ENCODE assay signal across 11 cellular contexts in genomic region chr5:171750316-171750788, GRCh38. TPM values are rescaled to one million over a fixed set of nuclear protein-coding genes. Genes with fewer than 3 reads are reported as not detected.
DNase-seq lines count a peak whose midpoint lies in the region; FAIRE-seq and TF ChIP-seq lines count a peak whose summit lies in the region.
"Had no signal": no experiment of that assay in that cellular context is flagged by ENCODE, and none has a peak within 500 bp of the region (broad histone marks: within the 10 kb centered on the region; RNA-seq: fewer than 3 reads in every experiment).

No MANE protein-coding gene starts in this region.

- H3K36me3 Mint-ChIP-seq in astrocyte (ENCODE audit: low read depth, unreplicated experiment), result no peaks in the 10 kb centered on the region

- H3K9ac ChIP-seq in astrocyte (ENCODE audit: low read length), result no peak overlapping the region

- peaks cover 17% of the 10 kb centered on the region for H3K27me3 Mint-ChIP-seq in astrocyte (ENCODE audit: low read depth, unreplicated experiment)

- H3K4me2 ChIP-seq in astrocyte (ENCODE audit: low read length), result no peak overlapping the region

- DNase-seq in 8988T, result peak; percentile 47
- DNase-seq in H7, result peak; percentile 79
- peak; percentile 10 for DNase-seq in astrocyte (ENCODE audit: low read depth)
- DNase-seq in iPS-NIHi11 (ENCODE audit: low spot score), result peak; percentile 69
- DNase-seq in retina, result no peak
- DNase-seq in suprapubic skin (ENCODE audit: low spot score in 2 of 2), result no peak
- DNase-seq in sigmoid colon, result no peak
- DNase-seq in NCI-H226, result no peak
- DNase-seq: activated T-cell treated with anti-CD3 and anti-CD28 coated beads, Interleukin-2, amount 50 U/mL, for 72 hours; NCI-H345 had no signal

- H3K4me1 Mint-ChIP-seq in astrocyte (ENCODE audit: low read depth, unreplicated experiment), result no peaks in the 10 kb centered on the region

- no peak for TF ChIP-seq CTCF in astrocyte (IDR thresholded peaks at IDR 0.05; ENCODE audit: insufficient read depth, low read depth, low read length)
- TF ChIP-seq CTCF in suprapubic skin (IDR thresholded peaks at IDR 0.05), result no peak
- TF ChIP-seq CTCF in sigmoid colon (IDR thresholded peaks at IDR 0.05), result no peak

- no peaks in the 10 kb centered on the region for H4K20me1 ChIP-seq in astrocyte (ENCODE audit: insufficient read depth, low read length)

- no peak overlapping the region for H3K4me3 Mint-ChIP-seq in astrocyte (ENCODE audit: unreplicated experiment)
- H3K4me3 Mint-ChIP-seq: activated T-cell treated with anti-CD3 and anti-CD28 coated beads, Interleukin-2, amount 50 U/mL, for 72 hours had no signal

- no peak overlapping the region for H3K4me3 ChIP-seq in H7 (ENCODE audit: insufficient read depth, low read depth, low read length)
- no peak overlapping the region for H3K4me3 ChIP-seq in astrocyte (ENCODE audit: insufficient read depth, low read depth, low read length)
- no peak overlapping the region for H3K4me3 ChIP-seq in suprapubic skin
- H3K4me3 ChIP-seq in sigmoid colon, result no peak overlapping the region

- H3K27me3 ChIP-seq in H7 (ENCODE audit: control insufficient read depth, insufficient read depth, low read length) (no peaks in the 10 kb centered on the region), astrocyte (ENCODE audit: insufficient read depth, low read length) (no peaks in the 10 kb centered on the region), suprapubic skin (no peaks in the 10 kb centered on the region), sigmoid colon (no peaks in the 10 kb centered on the region)

- H2AFZ ChIP-seq in astrocyte (ENCODE audit: low read depth, low read length), result peak overlapping the region; percentile 40

- FAIRE-seq in astrocyte (lab: Jason Lieb, UNC), result no peak

- H3K36me3 ChIP-seq in H7 (replicated peaks; ENCODE audit: control insufficient read depth, insufficient read depth, low read length) (no peaks in the 10 kb centered on the region), astrocyte (ENCODE audit: insufficient read depth, low read length) (no peaks in the 10 kb centered on the region), suprapubic skin (no peaks in the 10 kb centered on the region), sigmoid colon (no peaks in the 10 kb centered on the region)

- no peak for TF ChIP-seq EP300 in suprapubic skin (IDR thresholded peaks at IDR 0.05)
- no peak for TF ChIP-seq EP300 in sigmoid colon (IDR thresholded peaks at IDR 0.05)

- 45% methylated on average over 4 of the region's 6 CpGs for WGBS in suprapubic skin
- WGBS in sigmoid colon, 2 donors, result 73 to 84% methylated on average over 6 of the region's 6 CpGs

- TF ChIP-seq POLR2A in suprapubic skin (IDR thresholded peaks at IDR 0.05) (no peak), sigmoid colon (IDR thresholded peaks at IDR 0.05) (no peak)

- intact Hi-C loops in sigmoid colon (cut with DNase I), result no loop called here

- H3K9me3 ChIP-seq in astrocyte (ENCODE audit: insufficient read depth, low read depth, low read length) (no peaks in the 10 kb centered on the region), suprapubic skin (no peaks in the 10 kb centered on the region), sigmoid colon (no peaks in the 10 kb centered on the region)
- H3K9me3 ChIP-seq: Caco-2 had no signal

- H3K27ac Mint-ChIP-seq in astrocyte (ENCODE audit: unreplicated experiment), result no peak overlapping the region
- H3K27ac Mint-ChIP-seq: activated T-cell treated with anti-CD3 and anti-CD28 coated beads, Interleukin-2, amount 50 U/mL, for 72 hours had no signal

- H3K27ac ChIP-seq in astrocyte (ENCODE audit: low read depth, low read length) (no peak overlapping the region), suprapubic skin (no peak overlapping the region), sigmoid colon (no peak overlapping the region)

- peaks cover 2% of the 10 kb centered on the region for H3K9me3 Mint-ChIP-seq in astrocyte (ENCODE audit: unreplicated experiment)
- H3K9me3 Mint-ChIP-seq: activated T-cell treated with anti-CD3 and anti-CD28 coated beads, Interleukin-2, amount 50 U/mL, for 72 hours had no signal

- H3K4me1 ChIP-seq in astrocyte (ENCODE audit: insufficient read depth, low read length), result no peaks in the 10 kb centered on the region
- peaks cover 18% of the 10 kb centered on the region for H3K4me1 ChIP-seq in suprapubic skin
- peaks cover 0 to 6% (median 2%) of the 10 kb centered on the region in 4 donors for H3K4me1 ChIP-seq in sigmoid colon
- H3K4me1 ChIP-seq: Caco-2 had no signal

- H3K79me2 ChIP-seq in astrocyte (ENCODE audit: insufficient read depth, low read length), result no peaks in the 10 kb centered on the region

RNA-seq across cellular contexts. Expression of gene SMIM23, which starts 35.3 kb away (rescaled TPM):
- not detected in 2 replicates for total RNA-seq in H7 (2014; rRNA removed; shearing (Covaris generic))
- total RNA-seq in astrocyte, result not detected in 2 replicates
- total RNA-seq in suprapubic skin, result not detected
- total RNA-seq in sigmoid colon, result not detected
- polyA plus RNA-seq in sigmoid colon, result not detected
- total RNA-seq: activated T-cell treated with anti-CD3 and anti-CD28 coated beads, Interleukin-2, amount 50 U/mL, for 72 hours; Caco-2 had no signal

Comparison
In these comparisons a context has a peak if more than half of its experiments do, and no peak if none do; other contexts are left out.
1. DNase-seq: peak in 8988T (single experiment), H7 (single experiment), astrocyte (single experiment) and iPS-NIHi11 (single experiment); none in retina (single experiment), suprapubic skin (0 of 2), sigmoid colon (single experiment) and NCI-H226 (single experiment).